Comparison of ENCODE assay signal across 8 cellular contexts in the genomic region with DNA sequence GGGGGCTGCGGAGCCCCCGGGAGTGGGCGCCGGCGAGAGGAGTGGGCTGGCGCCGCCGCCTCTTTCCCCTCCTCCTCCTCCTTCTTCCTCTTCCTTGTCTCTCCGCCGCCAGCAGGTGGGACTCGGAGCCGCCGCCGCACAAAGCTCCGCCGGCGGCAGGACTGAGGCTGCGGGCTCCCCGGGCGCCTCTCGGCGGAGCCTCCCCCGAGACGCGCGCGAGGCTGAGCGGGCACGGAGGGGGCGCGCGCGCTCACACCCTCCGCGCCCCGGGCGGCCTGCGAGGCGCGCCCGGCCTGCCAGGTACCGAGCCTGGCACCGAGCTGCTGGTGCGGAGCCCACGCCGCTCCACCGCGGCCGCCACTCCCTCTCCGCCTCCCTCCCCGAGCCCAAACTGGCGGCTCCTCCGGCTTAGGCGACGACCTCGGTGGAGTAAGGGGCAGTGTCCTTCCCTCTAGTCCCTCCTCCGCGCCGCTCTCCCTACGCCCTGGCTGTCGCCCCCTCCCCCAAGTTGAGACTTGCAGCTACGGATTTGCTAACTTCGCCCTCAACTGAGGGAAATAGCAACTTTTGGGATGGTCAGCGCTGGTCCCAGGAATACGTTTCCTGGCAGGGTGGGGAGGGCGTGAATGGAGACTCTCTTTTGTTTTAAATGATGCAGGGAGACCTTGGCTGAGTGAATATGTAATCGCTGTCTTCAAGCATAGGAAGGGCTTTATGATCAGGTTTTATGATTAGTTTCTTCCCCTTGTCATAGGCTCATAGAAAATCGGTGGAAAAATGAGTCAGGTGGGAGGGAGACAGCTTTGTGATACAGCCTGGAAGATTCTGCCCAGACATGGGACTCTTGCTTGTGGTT.
DNase-seq lines count a peak whose midpoint lies in the region; ATAC-seq and TF ChIP-seq lines count a peak whose summit lies in the region.

No MANE protein-coding gene starts in this region.

- in situ Hi-C loops in IMR-90 (cut with MboI; ENCODE audit: low sequenced_read_pairs): no loop called here

- peak; percentile 64 for DNase-seq in DND-41
- no peak for DNase-seq in IMR-90
- DNase-seq in T-helper 2 cell treated with Interferon-gamma antibody and Interleukin-4, amounts not matched to agents 5 μg/mL and 100 μg/mL, for 36 hours (ENCODE audit: low spot score): peak; percentile 8
- DNase-seq in central memory CD4-positive, alpha-beta T cell: peak; percentile 21
- peak in 1 of 3 donors; percentile 37 for DNase-seq in right lobe of liver
- peak; percentile 20 to 24 for DNase-seq in stimulated activated CD8-positive, alpha-beta memory T cell treated with anti-CD3 and anti-CD28 coated beads, Interleukin-2, amount 100 ng/mL, for 48 hours (ENCODE audit: low read depth in 2 of 2)
- DNase-seq in GOT3 (lab: John Stamatoyannopoulos, UW): no peak

- H3K9me1 ChIP-seq in IMR-90 (ENCODE audit: insufficient read depth, low read length): no peaks in the 10 kb centered on the region; the same call in 1 of the 2 replicates

- H3K36me3 Mint-ChIP-seq in T-helper 2 cell treated with Interferon-gamma antibody and Interleukin-4, amounts not matched to agents 5 μg/mL and 100 μg/mL, for 36 hours (ENCODE audit: low read depth): no peaks in the 10 kb centered on the region

- H3K27ac Mint-ChIP-seq in T-helper 2 cell treated with Interferon-gamma antibody and Interleukin-4, amounts not matched to agents 5 μg/mL and 100 μg/mL, for 36 hours: no peak overlapping the region

- no peak overlapping the region for H3K56ac ChIP-seq in IMR-90 (ENCODE audit: extremely low read depth, insufficient read depth, low read length)

- TF ChIP-seq RAD21 in IMR-90 (IDR thresholded peaks at IDR 0.05; ENCODE audit: low read length): no peak

- no peaks in the 10 kb centered on the region for H3K36me3 ChIP-seq in DND-41 (ENCODE audit: insufficient read depth, low read length)
- H3K36me3 ChIP-seq in IMR-90 (ENCODE audit: control insufficient read depth, insufficient read depth, low read length): no peaks in the 10 kb centered on the region
- no peaks in the 10 kb centered on the region for H3K36me3 ChIP-seq in right lobe of liver

- H3K4me3 ChIP-seq in DND-41 (ENCODE audit: low read depth in 1 of 2, low read length in 2 of 2) (peak overlapping the region in 1 of 2 experiments; percentile 58; a peak in 3 of 4 replicates), IMR-90 (ENCODE audit: insufficient read depth, low read depth, low read length) (peak overlapping the region; percentile 33), right lobe of liver (peak overlapping the region; percentile 26 to 59 (median 40))

- 0% methylated on average over 4 of the region's 68 CpGs; no CpG with 5 or more reads in 1 of the 2 experiments for WGBS in IMR-90 (ENCODE audit: extremely low coverage in 2 of 2, insufficient read length in 1 of 2), 2 experiments
- WGBS in right lobe of liver (ENCODE audit: insufficient coverage, low coverage, low lambda C conversion rate, missing lambda C conversion rate): 8% methylated on average over 7 of the region's 68 CpGs

- H3K14ac ChIP-seq in IMR-90 (replicated peaks; ENCODE audit: low read depth, low read length): no peak overlapping the region

- peaks cover 15% of the 10 kb centered on the region for H3K4me1 ChIP-seq in DND-41 (ENCODE audit: insufficient read depth, low read length)
- no peaks in the 10 kb centered on the region for H3K4me1 ChIP-seq in IMR-90 (ENCODE audit: control insufficient read depth, insufficient read depth, low read length)
- H3K4me1 ChIP-seq in right lobe of liver: peaks cover 0 to 4% (median 0%) of the 10 kb centered on the region in 4 donors

- TF ChIP-seq CTCF in DND-41 (IDR thresholded peaks at IDR 0.05; ENCODE audit: borderline replicate concordance, extremely low read depth, low read length, poor library complexity, severe bottlenecking) (peak; percentile 39), IMR-90 (conservative IDR thresholded peaks at IDR 0.05; ENCODE audit: low read depth, low read length) (no peak), right lobe of liver (IDR thresholded peaks at IDR 0.05) (no peak)

- no peak overlapping the region for H3K4ac ChIP-seq in IMR-90 (ENCODE audit: low read depth, low read length)

- no TSS peak for BruUV-seq in IMR-90 (replicated peaks; lab: Mats Ljungman, UMichigan)

- H2BK15ac ChIP-seq in IMR-90 (ENCODE audit: low read depth, low read length): no peak overlapping the region

- H3K79me2 ChIP-seq in DND-41 (ENCODE audit: insufficient read depth, low read length): no peaks in the 10 kb centered on the region

- H3K9me3 ChIP-seq in DND-41 (ENCODE audit: insufficient read depth, low read length, severe bottlenecking): no peaks in the 10 kb centered on the region
- H3K9me3 ChIP-seq in IMR-90 (ENCODE audit: control insufficient read depth, insufficient read depth, low read length): no peaks in the 10 kb centered on the region
- no peaks in the 10 kb centered on the region for H3K9me3 ChIP-seq in right lobe of liver

- peaks cover 5% of the 10 kb centered on the region for H3K4me1 Mint-ChIP-seq in T-helper 2 cell treated with Interferon-gamma antibody and Interleukin-4, amounts not matched to agents 5 μg/mL and 100 μg/mL, for 36 hours (ENCODE audit: low read depth)

- ATAC-seq in DND-41 (ENCODE audit: insufficient read depth, low read depth): peak; percentile 85
- peak; percentile 57 for ATAC-seq in GM21381 (IDR thresholded peaks at IDR 0.05; ENCODE audit: unreplicated experiment)
- peak; percentile 80 for ATAC-seq in IMR-90 (ENCODE audit: low read depth)
- ATAC-seq in right lobe of liver: peak; percentile 50 to 65 (median 60)

- H3K9ac ChIP-seq in DND-41 (ENCODE audit: low read depth, low read length) (peak overlapping the region; percentile 42; the same call in 1 of the 2 replicates), IMR-90 (ENCODE audit: low read depth, low read length) (no peak overlapping the region)

- TF ChIP-seq POLR2A in IMR-90 (IDR thresholded peaks at IDR 0.05; ENCODE audit: low read depth, low read length): no peak
- TF ChIP-seq POLR2A in right lobe of liver (IDR thresholded peaks at IDR 0.05): no peak

- 0 out of 2 replicates have a peak overlapping the region, but pooled peaks have one; percentile 43 for H3K23ac ChIP-seq in IMR-90 (ENCODE audit: low read depth, low read length)

- CTCF ChIA-PET in IMR-90 (lab: Yijun Ruan, JAX): no interaction called here

- intact Hi-C loops in IMR-90 (cut with micrococcal nuclease) (no loop called here), right lobe of liver (cut with DNase I) (no loop called here)

- no peak overlapping the region for H4K91ac ChIP-seq in IMR-90 (ENCODE audit: insufficient read depth, low read depth, low read length)

- POLR2A ChIA-PET in IMR-90 (lab: Charles Lee; ENCODE audit: unreplicated experiment): no interaction called here

- no peak overlapping the region for H2BK5ac ChIP-seq in IMR-90 (ENCODE audit: low read depth, low read length, poor library complexity, severe bottlenecking)

- H3K4me2 ChIP-seq in DND-41 (ENCODE audit: insufficient read depth, low read length): peak overlapping the region; percentile 85
- peak overlapping the region; percentile 25 for H3K4me2 ChIP-seq in IMR-90 (ENCODE audit: low read depth, low read length)

- H4K20me1 ChIP-seq in DND-41 (ENCODE audit: insufficient read depth, low read length) (no peaks in the 10 kb centered on the region; the same call in none of the 2 replicates), IMR-90 (ENCODE audit: insufficient read depth, low read length) (no peaks in the 10 kb centered on the region)

- no peak overlapping the region for H2AK5ac ChIP-seq in IMR-90 (ENCODE audit: low read depth, low read length)

- no peak overlapping the region for H4K8ac ChIP-seq in IMR-90 (ENCODE audit: low read depth in 2 of 2, low read length in 2 of 2)

- H3K4me3 Mint-ChIP-seq in T-helper 2 cell treated with Interferon-gamma antibody and Interleukin-4, amounts not matched to agents 5 μg/mL and 100 μg/mL, for 36 hours: peak overlapping the region; percentile 79

- no peak overlapping the region for H3K18ac ChIP-seq in IMR-90 (ENCODE audit: low read depth, low read length)

- peak overlapping the region; percentile 74 for H2AFZ ChIP-seq in DND-41 (ENCODE audit: low read depth, low read length)
- H2AFZ ChIP-seq in IMR-90 (replicated peaks; ENCODE audit: low read length, poor library complexity): peak overlapping the region; percentile 88

- H3K27me3 ChIP-seq in DND-41 (ENCODE audit: insufficient read depth, low read length, poor library complexity): peaks cover 56% of the 10 kb centered on the region
- H3K27me3 ChIP-seq in IMR-90 (ENCODE audit: control insufficient read depth, insufficient read depth, low read length): peaks cover 31% of the 10 kb centered on the region
- no peaks in the 10 kb centered on the region for H3K27me3 ChIP-seq in right lobe of liver

- peaks cover 68% of the 10 kb centered on the region for H3K27me3 Mint-ChIP-seq in T-helper 2 cell treated with Interferon-gamma antibody and Interleukin-4, amounts not matched to agents 5 μg/mL and 100 μg/mL, for 36 hours (ENCODE audit: low read depth)

- H2BK20ac ChIP-seq in IMR-90 (ENCODE audit: low read depth, low read length): no peak overlapping the region

- no peak overlapping the region for H2BK120ac ChIP-seq in IMR-90 (ENCODE audit: low read depth, low read length)

- H3K27ac ChIP-seq in DND-41 (ENCODE audit: low read length) (no peak overlapping the region), IMR-90 (ENCODE audit: insufficient read depth, low read length) (no peak overlapping the region), right lobe of liver (no peak overlapping the region)

- dilution Hi-C loops in IMR-90 (cut with HindIII; ENCODE audit: low sequenced_read_pairs, unreplicated experiment): no loop called here

- no peak overlapping the region for H2AK9ac ChIP-seq in IMR-90 (replicated peaks; ENCODE audit: low read depth, low read length, poor library complexity)

- no peak overlapping the region for H4K5ac ChIP-seq in IMR-90 (ENCODE audit: low read depth, low read length)

- no peaks in the 10 kb centered on the region for H3K79me1 ChIP-seq in IMR-90 (ENCODE audit: low read depth in 1 of 2, low read length in 2 of 2)

- no peaks in the 10 kb centered on the region for H3K9me3 Mint-ChIP-seq in T-helper 2 cell treated with Interferon-gamma antibody and Interleukin-4, amounts not matched to agents 5 μg/mL and 100 μg/mL, for 36 hours

TF ChIP-seq in IMR-90, 13 proteins besides CTCF, POLR2A, EP300 and RAD21 (continues in another document):
- TF ChIP-seq MAZ (IDR thresholded peaks at IDR 0.05; ENCODE audit: borderline replicate concordance, low read depth, low read length) (no peak), NFE2L2 (IDR thresholded peaks at IDR 0.05; ENCODE audit: low read depth, low read length) (no peak), MXI1 (IDR thresholded peaks at IDR 0.05; ENCODE audit: borderline replicate concordance, low read depth, low read length) (no peak), BHLHE40 (IDR thresholded peaks at IDR 0.05; ENCODE audit: low read depth, low read length) (no peak), CEBPB (IDR thresholded peaks at IDR 0.05; ENCODE audit: low read depth, low read length) (no peak), SMC3 (IDR thresholded peaks at IDR 0.05; ENCODE audit: low read depth, low read length) (no peak)

Comparison
In these comparisons a context has a peak if more than half of its experiments do, and no peak if none do; other contexts are left out.
1. DNase-seq: peak in DND-41 (single experiment), T-helper 2 cell treated with Interferon-gamma antibody and Interleukin-4, amounts not matched to agents 5 μg/mL and 100 μg/mL, for 36 hours (single experiment), central memory CD4-positive, alpha-beta T cell (single experiment) and stimulated activated CD8-positive, alpha-beta memory T cell treated with anti-CD3 and anti-CD28 coated beads, Interleukin-2, amount 100 ng/mL, for 48 hours (2 of 2); none in IMR-90 (single experiment) and GOT3 (single experiment).
2. Peak in every context shown above with its lines, with median percentiles within 50 percentile points of each other: ATAC-seq.